In the genomic region with DNA sequence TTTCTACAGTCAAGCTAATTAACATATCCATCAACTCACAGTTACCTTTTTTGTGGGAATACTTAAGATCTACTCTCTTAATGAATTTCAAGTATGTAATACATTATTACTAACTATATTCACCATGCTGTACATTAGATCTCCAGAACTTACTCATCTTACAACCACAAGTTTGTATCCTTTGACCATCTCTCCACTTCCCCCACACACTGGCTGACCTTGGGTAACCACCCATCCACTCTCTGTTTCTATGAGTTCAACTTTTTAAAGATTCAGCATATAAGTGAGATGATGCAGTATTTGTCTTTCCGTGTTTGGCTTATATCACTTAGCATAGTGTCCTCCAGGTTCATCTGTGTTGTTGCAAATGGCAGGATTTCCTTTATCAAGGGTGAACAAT, we compare ENCODE assay signal across 18 cellular contexts.
A peak's percentile ranks its signal among the peaks of the same experiment; 100 is the strongest.
DNase-seq lines count a peak whose midpoint lies in the region; ATAC-seq, FAIRE-seq and TF ChIP-seq lines count a peak whose summit lies in the region.
"Had no signal": no experiment of that assay in that cellular context is flagged by ENCODE, and none has a peak within 500 bp of the region (broad histone marks: within the 10 kb centered on the region; RNA-seq: fewer than 3 reads in every experiment).

No MANE protein-coding gene starts in this region.

- no peak for FAIRE-seq in urothelium cell line (lab: Jason Lieb, UNC)

- CTCF ChIA-PET in HEK293T (lab: Yijun Ruan, JAX): no interaction called here

- POLR2A ChIA-PET in HEK293T (lab: Yijun Ruan, JAX): no interaction called here

- ATAC-seq in GM18511 (IDR thresholded peaks at IDR 0.05; ENCODE audit: unreplicated experiment) (peak; percentile 69), GM19351 (IDR thresholded peaks at IDR 0.05; ENCODE audit: unreplicated experiment) (peak; percentile 82), HG02981 (IDR thresholded peaks at IDR 0.05; ENCODE audit: unreplicated experiment) (peak; percentile 74), HG03097 (IDR thresholded peaks at IDR 0.05; ENCODE audit: low FRiP score, unreplicated experiment) (no peak)
- ATAC-seq: left cardiac atrium; stimulated activated memory B cell treated with anti-CD40 and anti-IgM and Interleukin-4, amounts not matched to agents 10 μg/mL and 1 μg/mL and 100 μg/mL, for 72 hours had no signal

- DNase-seq in iris pigment epithelial cell (ENCODE audit: low read depth) (peak; percentile 35), urothelium cell line (ENCODE audit: low spot score) (no peak), HEK293T (ENCODE audit: extremely low spot score) (no peak)
- DNase-seq: activated CD4-positive, alpha-beta T cell treated with anti-CD3 and anti-CD28 coated beads for 4 hours; activated naive CD8-positive, alpha-beta T cell treated with anti-CD3 and anti-CD28 coated beads, Interleukin-2, amount 10 ng/mL, durations not matched to agents 7 days and 5 days; CD4-positive, alpha-beta memory T cell; DMS53; GDM1; head of caudate nucleus; left cardiac atrium; NCI-H1417 treated with DMSO at 0.1 percent for 48 hours; Peyer's patch; stimulated activated CD4-positive, alpha-beta T cell treated with anti-CD3 and anti-CD28 coated beads, Interleukin-1b, Interleukin-23, amount 100 ng/mL, for 48 hours had no signal

TF ChIP-seq in HEK293T, 16 proteins besides CTCF, POLR2A, EP300 and RAD21:
- no peak for TF ChIP-seq L3MBTL2 (conservative IDR thresholded peaks at IDR 0.05)
- no peak for TF ChIP-seq SUZ12 (IDR thresholded peaks at IDR 0.05)
- TF ChIP-seq HDGF (IDR thresholded peaks at IDR 0.05; ENCODE audit: borderline replicate concordance): no peak
- TF ChIP-seq BHLHE40 (IDR thresholded peaks at IDR 0.05; ENCODE audit: borderline replicate concordance): no peak
- no peak for TF ChIP-seq FOXM1 (IDR thresholded peaks at IDR 0.05; ENCODE audit: borderline replicate concordance)
- TF ChIP-seq TARDBP (IDR thresholded peaks at IDR 0.05): no peak
- TF ChIP-seq ARNT (IDR thresholded peaks at IDR 0.05): no peak
- no peak for TF ChIP-seq LEF1 (IDR thresholded peaks at IDR 0.05; ENCODE audit: borderline replicate concordance)
- TF ChIP-seq NFRKB (IDR thresholded peaks at IDR 0.05): no peak
- no peak for TF ChIP-seq SP1 (IDR thresholded peaks at IDR 0.05)
- TF ChIP-seq CTBP1 (IDR thresholded peaks at IDR 0.05; ENCODE audit: borderline replicate concordance): no peak
- TF ChIP-seq ZNF384 (IDR thresholded peaks at IDR 0.05): no peak
- no peak for TF ChIP-seq FOXA1 (IDR thresholded peaks at IDR 0.05)
- no peak for TF ChIP-seq FOXK2 (IDR thresholded peaks at IDR 0.05)
- TF ChIP-seq ELF4 (IDR thresholded peaks at IDR 0.05): no peak
- TF ChIP-seq, protein P1, sequence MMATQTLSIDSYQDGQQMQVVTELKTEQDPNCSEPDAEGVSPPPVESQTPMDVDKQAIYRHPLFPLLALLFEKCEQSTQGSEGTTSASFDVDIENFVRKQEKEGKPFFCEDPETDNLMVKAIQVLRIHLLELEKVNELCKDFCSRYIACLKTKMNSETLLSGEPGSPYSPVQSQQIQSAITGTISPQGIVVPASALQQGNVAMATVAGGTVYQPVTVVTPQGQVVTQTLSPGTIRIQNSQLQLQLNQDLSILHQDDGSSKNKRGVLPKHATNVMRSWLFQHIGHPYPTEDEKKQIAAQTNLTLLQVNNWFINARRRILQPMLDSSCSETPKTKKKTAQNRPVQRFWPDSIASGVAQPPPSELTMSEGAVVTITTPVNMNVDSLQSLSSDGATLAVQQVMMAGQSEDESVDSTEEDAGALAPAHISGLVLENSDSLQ (IDR thresholded peaks at IDR 0.05): no peak
